Comparison of ENCODE assay signal across 8 cellular contexts in genomic region chr10:72333111-72334012, GRCh38. TPM values are rescaled to one million over a fixed set of nuclear protein-coding genes. Genes with fewer than 3 reads are reported as not detected.
DNase-seq lines count a peak whose midpoint lies in the region; ATAC-seq lines count a peak whose summit lies in the region.

No MANE protein-coding gene starts in this region.

- no peaks in the 10 kb centered on the region for H3K9me3 Mint-ChIP-seq in activated T-helper 1 cell treated with anti-CD3 and anti-CD28 coated beads, Interleukin-12 subunit alpha, Interleukin-12 subunit beta, Interleukin-2, Interleukin-4 antibody, amounts not matched to agents 30 ng/mL and 10 ng/mL and 1 ng/mL, durations not matched to agents 14 hours and 24 hours and 36 hours
- H3K9me3 Mint-ChIP-seq in stimulated activated naive B cell treated with anti-CD40 and anti-IgM and Interleukin-4, amounts not matched to agents 10 μg/mL and 1 μg/mL and 100 μg/mL, for 72 hours: no peaks in the 10 kb centered on the region

- 93% methylated on average over 18 of the region's 19 CpGs for WGBS in HUES64

- peaks cover 27% of the 10 kb centered on the region for H3K4me1 ChIP-seq in HUES64 (ENCODE audit: insufficient read depth, low read length)

- H3K9me3 ChIP-seq in HUES64 (ENCODE audit: insufficient read depth, low read depth, low read length): no peaks in the 10 kb centered on the region

- H3K4me3 ChIP-seq in HUES64 (ENCODE audit: low read length): no peak overlapping the region

- peak overlapping the region; percentile 90 for H3K27ac Mint-ChIP-seq in activated T-helper 1 cell treated with anti-CD3 and anti-CD28 coated beads, Interleukin-12 subunit alpha, Interleukin-12 subunit beta, Interleukin-2, Interleukin-4 antibody, amounts not matched to agents 30 ng/mL and 10 ng/mL and 1 ng/mL, durations not matched to agents 14 hours and 24 hours and 36 hours
- H3K27ac Mint-ChIP-seq in stimulated activated naive B cell treated with anti-CD40 and anti-IgM and Interleukin-4, amounts not matched to agents 10 μg/mL and 1 μg/mL and 100 μg/mL, for 72 hours: peak overlapping the region; percentile 98

- H3K9ac ChIP-seq in HUES64 (ENCODE audit: low read depth, low read length): no peak overlapping the region

- intact Hi-C loops in activated T-helper 1 cell treated with anti-CD3 and anti-CD28 coated beads, Interleukin-12 subunit alpha, Interleukin-12 subunit beta, Interleukin-2, Interleukin-4 antibody, amounts not matched to agents 30 ng/mL and 10 ng/mL and 1 ng/mL, durations not matched to agents 14 hours and 24 hours and 36 hours (cut with micrococcal nuclease): loop anchor here (2.0 kb wide), 2 partner anchors 21 to 245 kb away; partner anchors contain the start of genes DNAJB12 and SPOCK2

- 0 out of 2 replicates have a peak overlapping the region, but pooled peaks have one; percentile 33 for H3K27ac ChIP-seq in HUES64 (ENCODE audit: low read depth, low read length)

- no peaks in the 10 kb centered on the region for H3K27me3 Mint-ChIP-seq in activated T-helper 1 cell treated with anti-CD3 and anti-CD28 coated beads, Interleukin-12 subunit alpha, Interleukin-12 subunit beta, Interleukin-2, Interleukin-4 antibody, amounts not matched to agents 30 ng/mL and 10 ng/mL and 1 ng/mL, durations not matched to agents 14 hours and 24 hours and 36 hours (ENCODE audit: insufficient read depth)
- H3K27me3 Mint-ChIP-seq in stimulated activated naive B cell treated with anti-CD40 and anti-IgM and Interleukin-4, amounts not matched to agents 10 μg/mL and 1 μg/mL and 100 μg/mL, for 72 hours: no peaks in the 10 kb centered on the region

- peaks cover 84% of the 10 kb centered on the region for H3K4me1 Mint-ChIP-seq in activated T-helper 1 cell treated with anti-CD3 and anti-CD28 coated beads, Interleukin-12 subunit alpha, Interleukin-12 subunit beta, Interleukin-2, Interleukin-4 antibody, amounts not matched to agents 30 ng/mL and 10 ng/mL and 1 ng/mL, durations not matched to agents 14 hours and 24 hours and 36 hours (ENCODE audit: low read depth)
- peaks cover 66 to 91% of the 10 kb centered on the region in 2 donors for H3K4me1 Mint-ChIP-seq in stimulated activated naive B cell treated with anti-CD40 and anti-IgM and Interleukin-4, amounts not matched to agents 10 μg/mL and 1 μg/mL and 100 μg/mL, for 72 hours

- no peak for DNase-seq in activated T-helper 1 cell treated with anti-CD3 and anti-CD28 coated beads, Interleukin-12 subunit alpha, Interleukin-12 subunit beta, Interleukin-2, Interleukin-4 antibody, amounts not matched to agents 30 ng/mL and 10 ng/mL and 1 ng/mL, durations not matched to agents 14 hours and 24 hours and 36 hours (ENCODE audit: low spot score)
- peak; percentile 51 for DNase-seq in islet precursor cell
- DNase-seq in stimulated activated naive B cell treated with anti-CD40 and anti-IgM and Interleukin-4, amounts not matched to agents 10 μg/mL and 1 μg/mL and 100 μg/mL, for 72 hours: no peak
- DNase-seq in NCI-H187 (lab: John Stamatoyannopoulos, UW): no peak
- no peak for DNase-seq in AG08395 (ENCODE audit: low spot score)
- no peak for DNase-seq in hippocampal formation (lab: John Stamatoyannopoulos, UW)
- DNase-seq in left lobe of liver (ENCODE audit: low spot score): no peak

- no peaks in the 10 kb centered on the region for H3K27me3 ChIP-seq in HUES64 (ENCODE audit: insufficient read depth, low read length)

- peaks cover 22% of the 10 kb centered on the region for H3K36me3 Mint-ChIP-seq in activated T-helper 1 cell treated with anti-CD3 and anti-CD28 coated beads, Interleukin-12 subunit alpha, Interleukin-12 subunit beta, Interleukin-2, Interleukin-4 antibody, amounts not matched to agents 30 ng/mL and 10 ng/mL and 1 ng/mL, durations not matched to agents 14 hours and 24 hours and 36 hours (ENCODE audit: low read depth)
- H3K36me3 Mint-ChIP-seq in stimulated activated naive B cell treated with anti-CD40 and anti-IgM and Interleukin-4, amounts not matched to agents 10 μg/mL and 1 μg/mL and 100 μg/mL, for 72 hours: peaks cover 33% of the 10 kb centered on the region in 2 donors

- ATAC-seq in stimulated activated naive B cell treated with anti-CD40 and anti-IgM and Interleukin-4, amounts not matched to agents 10 μg/mL and 1 μg/mL and 100 μg/mL, for 72 hours (replicated peaks): no peak
- no peak for ATAC-seq in left lobe of liver

- H3K4me3 Mint-ChIP-seq in activated T-helper 1 cell treated with anti-CD3 and anti-CD28 coated beads, Interleukin-12 subunit alpha, Interleukin-12 subunit beta, Interleukin-2, Interleukin-4 antibody, amounts not matched to agents 30 ng/mL and 10 ng/mL and 1 ng/mL, durations not matched to agents 14 hours and 24 hours and 36 hours: no peak overlapping the region
- no peak overlapping the region for H3K4me3 Mint-ChIP-seq in stimulated activated naive B cell treated with anti-CD40 and anti-IgM and Interleukin-4, amounts not matched to agents 10 μg/mL and 1 μg/mL and 100 μg/mL, for 72 hours

- H3K36me3 ChIP-seq in HUES64 (ENCODE audit: insufficient read depth, low read length): peaks cover 45% of the 10 kb centered on the region

RNA-seq across cellular contexts. Expression of gene DNAJB12, which starts 21.4 kb away (rescaled TPM):
- 14.8 TPM for polyA plus RNA-seq in HUES64 (2013, experiment 1 of 2)
- polyA plus RNA-seq in HUES64 (2013, experiment 2 of 2): 13.7 TPM
- 32.4 and 38.0 TPM in 2 replicates for total RNA-seq in activated T-helper 1 cell treated with anti-CD3 and anti-CD28 coated beads, Interleukin-12 subunit alpha, Interleukin-12 subunit beta, Interleukin-2, Interleukin-4 antibody, amounts not matched to agents 30 ng/mL and 10 ng/mL and 1 ng/mL, durations not matched to agents 14 hours and 24 hours and 36 hours
- total RNA-seq in left lobe of liver: 20.4 TPM

RNA-seq across cellular contexts. Expression of gene DDIT4, which starts 59.6 kb away (rescaled TPM):
- polyA plus RNA-seq in HUES64 (2013, experiment 1 of 2): 23.1 TPM
- polyA plus RNA-seq in HUES64 (2013, experiment 2 of 2): 25.9 TPM
- 178 and 183 TPM in 2 replicates for total RNA-seq in activated T-helper 1 cell treated with anti-CD3 and anti-CD28 coated beads, Interleukin-12 subunit alpha, Interleukin-12 subunit beta, Interleukin-2, Interleukin-4 antibody, amounts not matched to agents 30 ng/mL and 10 ng/mL and 1 ng/mL, durations not matched to agents 14 hours and 24 hours and 36 hours
- total RNA-seq in left lobe of liver: 162 TPM
